Comparison of ENCODE assay signal across 8 cellular contexts in genomic region chr12:82358200-82359114, GRCh38.
DNase-seq lines count a peak whose midpoint lies in the region; ATAC-seq lines count a peak whose summit lies in the region.

Gene CCDC59 (minus strand): TSS chr12:82358387. CDS start chr12:82358376, 11 bp downstream.
Gene METTL25 (plus strand): TSS chr12:82358529. CDS start chr12:82358566, 37 bp downstream.

- no peaks in the 10 kb centered on the region for H3K9me3 Mint-ChIP-seq in effector memory CD8-positive, alpha-beta T cell
- no peaks in the 10 kb centered on the region for H3K9me3 Mint-ChIP-seq in memory B cell

- ATAC-seq in GM19468 (IDR thresholded peaks at IDR 0.05; ENCODE audit: extremely low read depth, unreplicated experiment) (peak; percentile 90), memory B cell (ENCODE audit: low read depth) (peak; percentile 86)
- peak; percentile 86 for ATAC-seq in effector memory CD8-positive, alpha-beta T cell (replicated peaks)

- peak; percentile 97 for DNase-seq in COR-L47 (lab: John Stamatoyannopoulos, UW)
- DNase-seq in HS-5 (ENCODE audit: low read depth) = peak; percentile 93
- DNase-seq in NK-92 (lab: John Stamatoyannopoulos, UW; ENCODE audit: unreplicated experiment) = peak; percentile 89
- peak; percentile 95 to 97 for DNase-seq in activated CD8-positive, alpha-beta memory T cell treated with anti-CD3 and anti-CD28 coated beads for 4 hours (ENCODE audit: low read depth in 2 of 2)
- peak; percentile 96 for DNase-seq in effector memory CD8-positive, alpha-beta T cell
- peak; percentile 97 to 98 for DNase-seq in memory B cell (ENCODE audit: low spot score in 2 of 2)
- peak; percentile 95 for DNase-seq in stimulated activated CD8-positive, alpha-beta memory T cell treated with anti-CD3 and anti-CD28 coated beads, Interleukin-12 subunit alpha, Interleukin-12 subunit beta, amount 100 ng/mL, for 24 hours (ENCODE audit: extremely low read depth)

- H3K36me3 Mint-ChIP-seq in effector memory CD8-positive, alpha-beta T cell (ENCODE audit: insufficient read depth) = peaks cover 47% of the 10 kb centered on the region
- peaks cover 23% of the 10 kb centered on the region for H3K36me3 Mint-ChIP-seq in memory B cell

- peaks cover 17 to 35% of the 10 kb centered on the region in 2 donors for H3K4me1 Mint-ChIP-seq in effector memory CD8-positive, alpha-beta T cell (ENCODE audit: low read depth in 2 of 2)
- peaks cover 20% of the 10 kb centered on the region for H3K4me1 Mint-ChIP-seq in memory B cell

- peak within 1 kb of the TSS; percentile 99 for H3K27ac Mint-ChIP-seq in effector memory CD8-positive, alpha-beta T cell
- H3K27ac Mint-ChIP-seq in memory B cell = peak within 1 kb of the TSS; percentile 99

- H3K4me3 Mint-ChIP-seq in effector memory CD8-positive, alpha-beta T cell = peak within 1 kb of the TSS; percentile 88 to 90
- peak within 1 kb of the TSS; percentile 98 for H3K4me3 Mint-ChIP-seq in memory B cell

- no peaks in the 10 kb centered on the region for H3K27me3 Mint-ChIP-seq in effector memory CD8-positive, alpha-beta T cell
- H3K27me3 Mint-ChIP-seq in memory B cell = no peaks in the 10 kb centered on the region

Comparison
In these comparisons a context has a peak if more than half of its experiments do, and no peak if none do; other contexts are left out.
1. Peak in every context shown above with its lines: DNase-seq and ATAC-seq.